8 cellular contexts compared by ENCODE assay signal in the genomic region with DNA sequence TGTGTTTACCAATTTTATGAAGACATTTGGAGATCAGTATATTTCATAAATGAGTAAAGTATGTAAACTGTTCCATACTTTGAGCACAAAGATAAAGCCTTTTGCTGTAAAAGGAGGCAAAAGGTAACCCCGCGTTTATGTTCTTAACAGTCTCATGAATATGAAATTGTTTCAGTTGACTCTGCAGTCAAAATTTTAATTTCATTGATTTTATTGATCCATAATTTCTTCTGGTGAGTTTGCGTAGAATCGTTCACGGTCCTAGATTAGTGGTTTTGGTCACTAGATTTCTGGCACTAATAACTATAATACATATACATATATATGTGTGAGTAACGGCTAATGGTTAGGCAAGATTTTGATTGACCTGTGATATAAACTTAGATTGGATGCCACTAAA. TPM values are rescaled to one million over a fixed set of nuclear protein-coding genes. Genes with fewer than 3 reads are reported as not detected.
DNase-seq lines count a peak whose midpoint lies in the region; ATAC-seq and TF ChIP-seq lines count a peak whose summit lies in the region.

No MANE protein-coding gene starts in this region.

- ATAC-seq in natural killer cell, result no peak
- ATAC-seq in HG03025 (IDR thresholded peaks at IDR 0.05; ENCODE audit: low FRiP score, unreplicated experiment), result no peak
- ATAC-seq in sciatic nerve, result no peak

- H3K36me3 Mint-ChIP-seq in CD8-positive, alpha-beta memory T cell, result peaks cover 0 to 3% (median 0%) of the 10 kb centered on the region in 3 donors
- H3K36me3 Mint-ChIP-seq in chondrocyte (ENCODE audit: low read depth), result no peaks in the 10 kb centered on the region
- H3K36me3 Mint-ChIP-seq in natural killer cell, result no peaks in the 10 kb centered on the region

- peak overlapping the region; percentile 89 to 99 (median 97) for H3K4me3 Mint-ChIP-seq in CD8-positive, alpha-beta memory T cell
- peak overlapping the region; percentile 90 for H3K4me3 Mint-ChIP-seq in chondrocyte (ENCODE audit: unreplicated experiment)
- H3K4me3 Mint-ChIP-seq in natural killer cell, result peak overlapping the region; percentile 95

- H3K4me1 Mint-ChIP-seq in CD8-positive, alpha-beta memory T cell, result peaks cover 51 to 67% (median 65%) of the 10 kb centered on the region in 3 donors
- H3K4me1 Mint-ChIP-seq in chondrocyte (ENCODE audit: low read depth) (peaks cover 46% of the 10 kb centered on the region), natural killer cell (peaks cover 45 to 46% of the 10 kb centered on the region in 2 donors)

- no peaks in the 10 kb centered on the region for H3K9me3 ChIP-seq in CD8-positive, alpha-beta memory T cell (ENCODE audit: low read length)
- no peaks in the 10 kb centered on the region for H3K9me3 ChIP-seq in MG63

- H3K27ac ChIP-seq in CD8-positive, alpha-beta memory T cell (ENCODE audit: low read depth, low read length), result no peak overlapping the region

- peaks cover 43% of the 10 kb centered on the region for H3K4me1 ChIP-seq in CD8-positive, alpha-beta memory T cell (ENCODE audit: insufficient read depth, low read length)

- no peaks in the 10 kb centered on the region for H3K9me3 Mint-ChIP-seq in CD8-positive, alpha-beta memory T cell
- no peaks in the 10 kb centered on the region for H3K9me3 Mint-ChIP-seq in chondrocyte (ENCODE audit: low read depth)
- H3K9me3 Mint-ChIP-seq in natural killer cell, result no peaks in the 10 kb centered on the region

- peak overlapping the region; percentile 80 for H3K4me3 ChIP-seq in CD8-positive, alpha-beta memory T cell (ENCODE audit: low read length)
- peak overlapping the region; percentile 70 for H3K4me3 ChIP-seq in MG63

- TF ChIP-seq CTCF in chondrocyte (IDR thresholded peaks at IDR 0.05), result no peak
- no peak for TF ChIP-seq CTCF in natural killer cell (IDR thresholded peaks at IDR 0.05)

- CTCF ChIA-PET in CD8-positive, alpha-beta memory T cell (lab: Charles Lee), result no interaction called here

- POLR2A ChIA-PET in CD8-positive, alpha-beta memory T cell (lab: Charles Lee), result no interaction called here

- no peaks in the 10 kb centered on the region for H3K27me3 ChIP-seq in CD8-positive, alpha-beta memory T cell (ENCODE audit: insufficient read depth, low read length, poor library complexity, severe bottlenecking)
- no peaks in the 10 kb centered on the region for H3K27me3 ChIP-seq in MG63

- peak overlapping the region; percentile 47 to 98 (median 92) for H3K27ac Mint-ChIP-seq in CD8-positive, alpha-beta memory T cell
- H3K27ac Mint-ChIP-seq in chondrocyte (ENCODE audit: unreplicated experiment) (no peak overlapping the region), natural killer cell (peak overlapping the region; percentile 87 to 96)

- intact Hi-C loops in natural killer cell (cut with micrococcal nuclease) (loop anchor here (5.0 to 10.0 kb wide), 2 partner anchors 469 to 1601 kb away; no protein-coding TSS in a partner anchor), sciatic nerve (cut with DNase I) (no loop called here)

- no peaks in the 10 kb centered on the region for H3K36me3 ChIP-seq in CD8-positive, alpha-beta memory T cell (ENCODE audit: insufficient read depth, low read length)
- peaks cover 3% of the 10 kb centered on the region; the same call in 1 of the 2 replicates for H3K36me3 ChIP-seq in MG63

- DNase-seq in CD8-positive, alpha-beta memory T cell, result no peak
- DNase-seq in MG63 (no peak), chondrocyte (ENCODE audit: low spot score) (no peak), natural killer cell (no peak), sciatic nerve (ENCODE audit: low spot score) (no peak), NOMO-1 treated with dmso at 0.1 percent for 144 hours (lab: John Stamatoyannopoulos, UW; ENCODE audit: unreplicated experiment) (no peak), NCI-H187 (lab: John Stamatoyannopoulos, UW) (no peak)

- H3K27me3 Mint-ChIP-seq in CD8-positive, alpha-beta memory T cell, result peaks cover 0 to 6% of the 10 kb centered on the region in 2 donors
- H3K27me3 Mint-ChIP-seq in chondrocyte (ENCODE audit: low read depth) (no peaks in the 10 kb centered on the region), natural killer cell (ENCODE audit: low read depth in 2 of 2) (no peaks in the 10 kb centered on the region)

RNA-seq across cellular contexts. Expression of gene FMR1, which starts 1.9 kb away (rescaled TPM):
- total RNA-seq in CD8-positive, alpha-beta memory T cell, result 10 to 100 TPM; 38.7 to 42.7 TPM
- polyA plus RNA-seq in CD8-positive, alpha-beta memory T cell, result 7.2 TPM
- 20.3 and 42.7 TPM in 2 replicates for total RNA-seq in MG63 (2014; rRNA removed; shearing (Covaris generic); ENCODE audit: low replicate concordance)
- total RNA-seq in chondrocyte, result 32.9 to 34.6 TPM (median 33.7 TPM) in 3 replicates
- total RNA-seq in natural killer cell, result 100 to 1,000 TPM; 124 to 147 (median 127) TPM
- 57.9 TPM for total RNA-seq in sciatic nerve
